In the genomic region with DNA sequence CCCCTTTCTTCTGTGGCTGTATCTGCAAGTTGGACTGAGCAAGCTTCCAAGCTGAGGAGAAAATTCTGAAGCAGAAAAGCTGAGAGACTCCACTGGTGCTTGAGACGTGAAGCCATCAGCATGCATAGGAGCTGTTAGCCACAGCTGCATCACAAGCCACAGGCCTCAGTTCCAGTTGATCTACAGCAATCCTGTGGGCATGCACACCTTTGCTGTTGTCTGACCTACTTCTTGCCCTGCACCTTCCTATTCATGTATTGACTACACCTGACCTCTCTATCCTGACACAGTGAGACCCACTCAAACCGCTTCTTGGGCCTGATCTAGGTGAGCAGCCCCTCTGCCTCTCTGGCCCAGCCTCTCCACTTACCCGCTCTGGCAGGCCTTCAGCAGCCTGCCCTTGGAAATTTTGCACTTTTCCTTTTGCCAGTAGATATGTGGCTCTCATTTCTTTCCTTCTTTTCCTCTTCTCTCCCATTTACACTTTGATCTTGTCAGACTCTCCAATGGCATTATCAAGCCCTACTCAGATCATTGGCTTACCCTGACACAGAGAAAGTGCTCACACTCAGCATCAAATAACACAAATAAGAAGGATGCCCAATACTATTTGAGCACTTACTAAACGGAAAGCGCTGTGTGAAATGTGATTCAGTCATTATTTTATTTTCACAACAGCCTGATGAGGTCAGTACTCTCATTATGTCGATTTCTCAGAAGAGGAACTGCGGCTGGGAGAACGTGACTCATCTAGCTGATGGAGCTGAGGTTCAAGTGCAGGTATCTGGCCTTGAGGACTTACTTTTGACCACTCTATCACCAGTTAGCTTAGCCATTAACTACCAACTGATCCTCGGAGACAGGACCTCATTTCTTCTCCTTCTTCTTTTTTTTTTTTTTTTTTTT, we compare ENCODE assay signal across 1 cellular context.
TF ChIP-seq lines count a peak whose summit lies in the region.

No MANE protein-coding gene starts in this region.

TF ChIP-seq in GM23338, 12 proteins besides CTCF, POLR2A, EP300 and RAD21 (continued from another document):
- TF ChIP-seq ZNF114 (CRISPR knock-in tag; IDR thresholded peaks at IDR 0.05): no peak
- no peak for TF ChIP-seq ZNF331 (CRISPR knock-in tag; IDR thresholded peaks at IDR 0.05; ENCODE audit: low read depth)
- no peak for TF ChIP-seq CREB1 (CRISPR knock-in tag; IDR thresholded peaks at IDR 0.05; ENCODE audit: low read depth)
- TF ChIP-seq, protein P1, sequence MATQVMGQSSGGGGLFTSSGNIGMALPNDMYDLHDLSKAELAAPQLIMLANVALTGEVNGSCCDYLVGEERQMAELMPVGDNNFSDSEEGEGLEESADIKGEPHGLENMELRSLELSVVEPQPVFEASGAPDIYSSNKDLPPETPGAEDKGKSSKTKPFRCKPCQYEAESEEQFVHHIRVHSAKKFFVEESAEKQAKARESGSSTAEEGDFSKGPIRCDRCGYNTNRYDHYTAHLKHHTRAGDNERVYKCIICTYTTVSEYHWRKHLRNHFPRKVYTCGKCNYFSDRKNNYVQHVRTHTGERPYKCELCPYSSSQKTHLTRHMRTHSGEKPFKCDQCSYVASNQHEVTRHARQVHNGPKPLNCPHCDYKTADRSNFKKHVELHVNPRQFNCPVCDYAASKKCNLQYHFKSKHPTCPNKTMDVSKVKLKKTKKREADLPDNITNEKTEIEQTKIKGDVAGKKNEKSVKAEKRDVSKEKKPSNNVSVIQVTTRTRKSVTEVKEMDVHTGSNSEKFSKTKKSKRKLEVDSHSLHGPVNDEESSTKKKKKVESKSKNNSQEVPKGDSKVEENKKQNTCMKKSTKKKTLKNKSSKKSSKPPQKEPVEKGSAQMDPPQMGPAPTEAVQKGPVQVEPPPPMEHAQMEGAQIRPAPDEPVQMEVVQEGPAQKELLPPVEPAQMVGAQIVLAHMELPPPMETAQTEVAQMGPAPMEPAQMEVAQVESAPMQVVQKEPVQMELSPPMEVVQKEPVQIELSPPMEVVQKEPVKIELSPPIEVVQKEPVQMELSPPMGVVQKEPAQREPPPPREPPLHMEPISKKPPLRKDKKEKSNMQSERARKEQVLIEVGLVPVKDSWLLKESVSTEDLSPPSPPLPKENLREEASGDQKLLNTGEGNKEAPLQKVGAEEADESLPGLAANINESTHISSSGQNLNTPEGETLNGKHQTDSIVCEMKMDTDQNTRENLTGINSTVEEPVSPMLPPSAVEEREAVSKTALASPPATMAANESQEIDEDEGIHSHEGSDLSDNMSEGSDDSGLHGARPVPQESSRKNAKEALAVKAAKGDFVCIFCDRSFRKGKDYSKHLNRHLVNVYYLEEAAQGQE (IDR thresholded peaks at IDR 0.05; ENCODE audit: unreplicated experiment): no peak
- no peak for TF ChIP-seq POLR2AphosphoS5 (IDR thresholded peaks at IDR 0.05; ENCODE audit: low read depth)
TF ChIP-seq in GM23338: peak in this region for 0.
